ENCODE assay signal across 16 cellular contexts in genomic region chr22:37095113-37095512, GRCh38. TPM values are rescaled to one million over a fixed set of nuclear protein-coding genes. Genes with fewer than 3 reads are reported as not detected.
A peak's percentile ranks its signal among the peaks of the same experiment; 100 is the strongest.
DNase-seq lines count a peak whose midpoint lies in the region; ATAC-seq and TF ChIP-seq lines count a peak whose summit lies in the region.
"Had no signal": no experiment of that assay in that cellular context is flagged by ENCODE, and none has a peak within 500 bp of the region (broad histone marks: within the 10 kb centered on the region; RNA-seq: fewer than 3 reads in every experiment).

No MANE protein-coding gene starts in this region.

- H3K9me3 Mint-ChIP-seq in CD4-positive, CD25-positive, alpha-beta regulatory T cell: peaks cover 0 to 1% (median 0%) of the 10 kb centered on the region in 7 donors
- no peaks in the 10 kb centered on the region for H3K9me3 Mint-ChIP-seq in HFFc6
- H3K9me3 Mint-ChIP-seq: GM23338 had no signal

- no peak overlapping the region for H3K4me3 Mint-ChIP-seq in CD4-positive, CD25-positive, alpha-beta regulatory T cell
- no peak overlapping the region for H3K4me3 Mint-ChIP-seq in HFFc6
- H3K4me3 Mint-ChIP-seq: GM23338 had no signal

- no peak overlapping the region for H3K27ac ChIP-seq in CD4-positive, CD25-positive, alpha-beta regulatory T cell (ENCODE audit: insufficient read depth, low read length, poor library complexity, severe bottlenecking)
- H3K27ac ChIP-seq in SJCRH30: no peak overlapping the region
- H3K27ac ChIP-seq: skin epidermis had no signal

- H3K27ac Mint-ChIP-seq in CD4-positive, CD25-positive, alpha-beta regulatory T cell: no peak overlapping the region
- H3K27ac Mint-ChIP-seq in HFFc6: no peak overlapping the region
- H3K27ac Mint-ChIP-seq: GM23338 had no signal

- H3K27me3 Mint-ChIP-seq in CD4-positive, CD25-positive, alpha-beta regulatory T cell: no peaks in the 10 kb centered on the region
- H3K27me3 Mint-ChIP-seq in HFFc6 (ENCODE audit: insufficient read depth): peaks cover 57% of the 10 kb centered on the region

- no peaks in the 10 kb centered on the region for H3K36me3 ChIP-seq in CD4-positive, CD25-positive, alpha-beta regulatory T cell (ENCODE audit: control insufficient read depth, insufficient read depth, low read length)
- H3K36me3 ChIP-seq in SJCRH30: no peaks in the 10 kb centered on the region

- H3K4me3 ChIP-seq in CD4-positive, CD25-positive, alpha-beta regulatory T cell (ENCODE audit: low read depth, low read length): no peak overlapping the region
- H3K4me3 ChIP-seq in SJCRH30: no peak overlapping the region
- H3K4me3 ChIP-seq: GM23338, skin epidermis had no signal

- DNase-seq in CD4-positive, CD25-positive, alpha-beta regulatory T cell: peak in 1 of 3 donors; percentile 45
- DNase-seq in activated CD4-positive, alpha-beta T cell treated with anti-CD3 and anti-CD28 coated beads, Interleukin-2, amount 50 U/mL, for 24 hours (ENCODE audit: low read depth in 1 of 2, low spot score in 1 of 2): peak; percentile 40 to 72
- peak; percentile 65 for DNase-seq in activated naive CD4-positive, alpha-beta T cell treated with anti-CD3 and anti-CD28 coated beads, Interleukin-2, amount 50 U/mL, for 16 hours
- DNase-seq in stimulated activated CD4-positive, alpha-beta T cell treated with anti-CD3 and anti-CD28 coated beads, Interleukin-2, amount 100 ng/mL, for 48 hours: peak; percentile 63 to 65
- no peak for DNase-seq in SJCRH30
- no peak for DNase-seq in DMS79 treated with DMSO at 0.1 percent for 48 hours (lab: John Stamatoyannopoulos, UW)
- no peak for DNase-seq in HFFc6
- DNase-seq: Caco-2; effector CD8-positive, alpha-beta T cell had no signal

- TF ChIP-seq CTCF in HFFc6 (IDR thresholded peaks at IDR 0.05): no peak

- H3K4me1 Mint-ChIP-seq in CD4-positive, CD25-positive, alpha-beta regulatory T cell: peaks cover 0 to 19% (median 13%) of the 10 kb centered on the region in 4 donors
- no peaks in the 10 kb centered on the region for H3K4me1 Mint-ChIP-seq in HFFc6 (ENCODE audit: low read depth)

- H3K9me3 ChIP-seq in CD4-positive, CD25-positive, alpha-beta regulatory T cell (ENCODE audit: control insufficient read depth in 2 of 2, low read length in 2 of 2): no peaks in the 10 kb centered on the region
- H3K9me3 ChIP-seq in SJCRH30 (replicated peaks): no peaks in the 10 kb centered on the region
- H3K9me3 ChIP-seq: Caco-2 had no signal

- peak; percentile 56 to 65 for ATAC-seq in CD4-positive, CD25-positive, alpha-beta regulatory T cell (ENCODE audit: low read depth in 2 of 2)
- ATAC-seq in GM18867 (IDR thresholded peaks at IDR 0.05; ENCODE audit: unreplicated experiment): no peak
- ATAC-seq: GM23338, HepG2, left lobe of liver had no signal

- H3K27me3 ChIP-seq in CD4-positive, CD25-positive, alpha-beta regulatory T cell (ENCODE audit: control insufficient read depth, insufficient read depth, low read length): no peaks in the 10 kb centered on the region
- peaks cover 4% of the 10 kb centered on the region; the same call in 1 of the 2 replicates for H3K27me3 ChIP-seq in SJCRH30

- H3K36me3 Mint-ChIP-seq in CD4-positive, CD25-positive, alpha-beta regulatory T cell: no peaks in the 10 kb centered on the region
- no peaks in the 10 kb centered on the region for H3K36me3 Mint-ChIP-seq in HFFc6 (ENCODE audit: low read depth)

- H3K4me1 ChIP-seq in CD4-positive, CD25-positive, alpha-beta regulatory T cell (ENCODE audit: control insufficient read depth, insufficient read depth, low read length, poor library complexity, severe bottlenecking): peaks cover 4% of the 10 kb centered on the region
- no peaks in the 10 kb centered on the region for H3K4me1 ChIP-seq in SJCRH30

RNA-seq across cellular contexts. Expression of gene TMPRSS6, which starts 14.4 kb away (rescaled TPM):
- 1.5 TPM for total RNA-seq in CD4-positive, CD25-positive, alpha-beta regulatory T cell
- under 1 TPM; 0.10 to 0.18 (median 0.14) TPM for polyA plus RNA-seq in CD4-positive, CD25-positive, alpha-beta regulatory T cell
- total RNA-seq in SJCRH30 (2014; rRNA removed; shearing (Covaris generic)): not detected in 2 replicates
- not detected for total RNA-seq in HFFc6 (2021; fragmentation: NEBNext Ultra II Directional; extraction: Animal tissue kit (Norgen Biotek cat#: 25700))
- total RNA-seq: bronchial epithelial cell, GM23338, osteoblast had no signal

RNA-seq across cellular contexts. Expression of gene KCTD17, which starts 43.6 kb away (rescaled TPM):
- total RNA-seq in CD4-positive, CD25-positive, alpha-beta regulatory T cell: 33.5 TPM
- 10 to 100 TPM; 10.9 to 15.4 (median 12.7) TPM for polyA plus RNA-seq in CD4-positive, CD25-positive, alpha-beta regulatory T cell
- total RNA-seq in SJCRH30 (2014; rRNA removed; shearing (Covaris generic)): 12.5 and 14.1 TPM in 2 replicates
- 10 to 100 TPM; 39.8 to 46.4 (median 43.3) TPM for total RNA-seq in HFFc6 (2021; fragmentation: NEBNext Ultra II Directional; extraction: Animal tissue kit (Norgen Biotek cat#: 25700))

RNA-seq across cellular contexts. Expression of gene IL2RB, which starts 54.6 kb away (rescaled TPM):
- total RNA-seq in CD4-positive, CD25-positive, alpha-beta regulatory T cell: 197 TPM
- 100 to 1,000 TPM; 160 to 189 (median 163) TPM for polyA plus RNA-seq in CD4-positive, CD25-positive, alpha-beta regulatory T cell
- total RNA-seq in SJCRH30 (2014; rRNA removed; shearing (Covaris generic)): 0.13 and 0.26 TPM in 2 replicates
- total RNA-seq in HFFc6 (2021; fragmentation: NEBNext Ultra II Directional; extraction: Animal tissue kit (Norgen Biotek cat#: 25700)): not detected
- total RNA-seq: bronchial epithelial cell, Caco-2, HepG2, osteoblast had no signal
- polyA plus RNA-seq: HepG2 had no signal

Comparison
In these comparisons a context has a peak if more than half of its experiments do, and no peak if none do; other contexts are left out.
1. DNase-seq: peak in activated CD4-positive, alpha-beta T cell treated with anti-CD3 and anti-CD28 coated beads, Interleukin-2, amount 50 U/mL, for 24 hours (2 of 2), activated naive CD4-positive, alpha-beta T cell treated with anti-CD3 and anti-CD28 coated beads, Interleukin-2, amount 50 U/mL, for 16 hours (single experiment) and stimulated activated CD4-positive, alpha-beta T cell treated with anti-CD3 and anti-CD28 coated beads, Interleukin-2, amount 100 ng/mL, for 48 hours (2 of 2); none in SJCRH30 (0 of 2), DMS79 treated with DMSO at 0.1 percent for 48 hours (single experiment) and HFFc6 (single experiment).
2. RNA of gene IL2RB, which starts 54.6 kb away (total RNA-seq): 197 TPM in CD4-positive, CD25-positive, alpha-beta regulatory T cell (single experiment); 0.13 to 0.26 TPM in SJCRH30 and not detected in HFFc6; every median in the first group is over 100 times any median in the second.